Comparison of ENCODE assay signal across 15 cellular contexts in genomic region chr10:5645944-5646617, GRCh38. TPM values are rescaled to one million over a fixed set of nuclear protein-coding genes. Genes with fewer than 3 reads are reported as not detected.
DNase-seq lines count a peak whose midpoint lies in the region; ATAC-seq lines count a peak whose summit lies in the region.
"Had no signal": no experiment of that assay in that cellular context is flagged by ENCODE, and none has a peak within 500 bp of the region (broad histone marks: within the 10 kb centered on the region; RNA-seq: fewer than 3 reads in every experiment).

No MANE protein-coding gene starts in this region.

- no peaks in the 10 kb centered on the region for H3K27me3 Mint-ChIP-seq in stimulated activated naive B cell treated with anti-CD40 and anti-IgM and Interleukin-4, amounts not matched to agents 10 μg/mL and 1 μg/mL and 100 μg/mL, for 72 hours

- H2AK5ac ChIP-seq in mesenchymal stem cell (ENCODE audit: low read length, severe bottlenecking): no peak overlapping the region

- H2BK120ac ChIP-seq in mesenchymal stem cell (ENCODE audit: low read depth, low read length): no peak overlapping the region

- peak; percentile 34 for ATAC-seq in HG03354 (IDR thresholded peaks at IDR 0.05; ENCODE audit: poor library complexity, severe bottlenecking, unreplicated experiment)
- ATAC-seq in stimulated activated naive B cell treated with anti-CD40 and anti-IgM and Interleukin-4, amounts not matched to agents 10 μg/mL and 1 μg/mL and 100 μg/mL, for 72 hours (replicated peaks): peak; percentile 35 to 50
- no peak for ATAC-seq in activated naive CD4-positive, alpha-beta T cell treated with anti-CD3 and anti-CD28 coated beads, Interleukin-2, amount 50 U/mL, for 72 hours
- ATAC-seq in GM19351 (IDR thresholded peaks at IDR 0.05; ENCODE audit: unreplicated experiment): no peak
- ATAC-seq in aorta (ENCODE audit: low FRiP score): no peak
- ATAC-seq: natural killer cell had no signal

- H3K4me2 ChIP-seq in mesenchymal stem cell (ENCODE audit: low read length, poor library complexity, severe bottlenecking): no peak overlapping the region

- no peak overlapping the region for H3K23ac ChIP-seq in mesenchymal stem cell (ENCODE audit: low read length in 2 of 2)

- H3K4me3 ChIP-seq in esophagus (ENCODE audit: low read depth in 1 of 2, low read length in 2 of 2) (no peak overlapping the region), mesenchymal stem cell (ENCODE audit: insufficient read depth in 1 of 2, low read depth in 1 of 2, low read length in 2 of 2) (no peak overlapping the region), aorta (ENCODE audit: low read length in 2 of 2) (no peak overlapping the region)
- H3K4me3 ChIP-seq: cardiac muscle cell had no signal

- H4K8ac ChIP-seq in mesenchymal stem cell (ENCODE audit: low read length): no peak overlapping the region

- no peak overlapping the region for H3K4ac ChIP-seq in mesenchymal stem cell (ENCODE audit: low read depth in 1 of 2, low read length in 2 of 2)

- no peak overlapping the region for H2BK12ac ChIP-seq in mesenchymal stem cell (ENCODE audit: low read length in 2 of 2)

- H3K4me1 ChIP-seq in esophagus (ENCODE audit: control insufficient read depth in 2 of 2, insufficient read depth in 2 of 2, low read length in 1 of 2) (no peaks in the 10 kb centered on the region), mesenchymal stem cell (ENCODE audit: control insufficient read depth, insufficient read depth, low read depth, low read length) (no peaks in the 10 kb centered on the region), aorta (ENCODE audit: control insufficient read depth in 1 of 2, insufficient read depth in 2 of 2, low read length in 2 of 2) (peaks cover 0 to 2% of the 10 kb centered on the region in 2 donors)

- H3K36me3 Mint-ChIP-seq in stimulated activated naive B cell treated with anti-CD40 and anti-IgM and Interleukin-4, amounts not matched to agents 10 μg/mL and 1 μg/mL and 100 μg/mL, for 72 hours: peaks cover 31 to 43% of the 10 kb centered on the region in 2 donors
- no peaks in the 10 kb centered on the region for H3K36me3 Mint-ChIP-seq in activated naive CD4-positive, alpha-beta T cell treated with anti-CD3 and anti-CD28 coated beads, Interleukin-2, amount 50 U/mL, for 72 hours
- H3K36me3 Mint-ChIP-seq: natural killer cell had no signal

- H3K79me1 ChIP-seq in mesenchymal stem cell (replicated peaks; ENCODE audit: low read length, poor library complexity, severe bottlenecking): no peaks in the 10 kb centered on the region

- H4K91ac ChIP-seq in mesenchymal stem cell (ENCODE audit: low read length): no peak overlapping the region

- H3K9me3 Mint-ChIP-seq in stimulated activated naive B cell treated with anti-CD40 and anti-IgM and Interleukin-4, amounts not matched to agents 10 μg/mL and 1 μg/mL and 100 μg/mL, for 72 hours: peaks cover 0 to 3% of the 10 kb centered on the region in 2 donors
- no peaks in the 10 kb centered on the region for H3K9me3 Mint-ChIP-seq in activated naive CD4-positive, alpha-beta T cell treated with anti-CD3 and anti-CD28 coated beads, Interleukin-2, amount 50 U/mL, for 72 hours
- H3K9me3 Mint-ChIP-seq: natural killer cell had no signal

- intact Hi-C loops in aorta (cut with DNase I): no loop called here

- H3K18ac ChIP-seq in mesenchymal stem cell (ENCODE audit: low read depth in 1 of 2, low read length in 2 of 2): no peak overlapping the region

- H3K4me1 Mint-ChIP-seq in stimulated activated naive B cell treated with anti-CD40 and anti-IgM and Interleukin-4, amounts not matched to agents 10 μg/mL and 1 μg/mL and 100 μg/mL, for 72 hours: peaks cover 16 to 25% of the 10 kb centered on the region in 2 donors
- H3K4me1 Mint-ChIP-seq: natural killer cell had no signal

- WGBS in esophagus, 2 donors: 70 to 75% methylated on average over 21 of the region's 21 CpGs
- WGBS in mesenchymal stem cell: 88% methylated on average over 19 of the region's 21 CpGs
- 76 to 77% methylated on average over 21 of the region's 21 CpGs for WGBS in aorta, 2 donors

- no peaks in the 10 kb centered on the region for H3K9me3 ChIP-seq in esophagus (ENCODE audit: control insufficient read depth in 2 of 2, insufficient read depth in 1 of 2, low read depth in 1 of 2, low read length in 1 of 2)
- H3K9me3 ChIP-seq in mesenchymal stem cell (ENCODE audit: control insufficient read depth, low read length): no peaks in the 10 kb centered on the region
- no peaks in the 10 kb centered on the region for H3K9me3 ChIP-seq in aorta (ENCODE audit: control insufficient read depth, low read length)

- H3K36me3 ChIP-seq in esophagus (ENCODE audit: control insufficient read depth in 2 of 2, insufficient read depth in 2 of 2, low read length in 1 of 2): peaks cover 0 to 26% of the 10 kb centered on the region in 2 donors
- peaks cover 36 to 64% of the 10 kb centered on the region in 2 experiments for H3K36me3 ChIP-seq in mesenchymal stem cell (ENCODE audit: control insufficient read depth in 1 of 2, insufficient read depth in 2 of 2, low read depth in 1 of 2, low read length in 2 of 2)
- peaks cover 0 to 3% of the 10 kb centered on the region in 2 donors for H3K36me3 ChIP-seq in aorta (ENCODE audit: control insufficient read depth in 1 of 2, insufficient read depth in 2 of 2, low read length in 1 of 2)

- H3K4me3 Mint-ChIP-seq in stimulated activated naive B cell treated with anti-CD40 and anti-IgM and Interleukin-4, amounts not matched to agents 10 μg/mL and 1 μg/mL and 100 μg/mL, for 72 hours: no peak overlapping the region
- H3K4me3 Mint-ChIP-seq: natural killer cell had no signal

- H2BK15ac ChIP-seq in mesenchymal stem cell (ENCODE audit: low read depth, poor library complexity, severe bottlenecking): no peak overlapping the region

- H3K27ac Mint-ChIP-seq in stimulated activated naive B cell treated with anti-CD40 and anti-IgM and Interleukin-4, amounts not matched to agents 10 μg/mL and 1 μg/mL and 100 μg/mL, for 72 hours: peak overlapping the region; percentile 54
- H3K27ac Mint-ChIP-seq in activated naive CD4-positive, alpha-beta T cell treated with anti-CD3 and anti-CD28 coated beads, Interleukin-2, amount 50 U/mL, for 72 hours: no peak overlapping the region
- H3K27ac Mint-ChIP-seq: natural killer cell had no signal

- DNase-seq in mesenchymal stem cell: no peak
- DNase-seq in stimulated activated naive B cell treated with anti-CD40 and anti-IgM and Interleukin-4, amounts not matched to agents 10 μg/mL and 1 μg/mL and 100 μg/mL, for 72 hours: no peak
- DNase-seq in ecto neural progenitor cell (ENCODE audit: low spot score): no peak
- DNase-seq in activated naive CD4-positive, alpha-beta T cell treated with anti-CD3 and anti-CD28 coated beads, Interleukin-2, amount 50 U/mL, for 72 hours (ENCODE audit: low spot score in 2 of 2): no peak
- no peak for DNase-seq in aorta
- DNase-seq: activated CD4-positive, alpha-beta T cell treated with anti-CD3 and anti-CD28 coated beads, Interleukin-2, amount 50 U/mL, for 4 hours; activated effector memory CD4-positive, alpha-beta T cell treated with anti-CD3 and anti-CD28 coated beads, Interleukin-2, amount 50 U/mL, for 16 hours; Karpas-422; natural killer cell; stimulated activated CD4-positive, alpha-beta T cell treated with anti-CD3 and anti-CD28 coated beads, Interleukin-15, amount 100 ng/mL, for 24 hours; stimulated activated CD8-positive, alpha-beta memory T cell treated with anti-CD3 and anti-CD28 coated beads, Interleukin-4, amount 100 ng/mL, for 48 hours had no signal

- H2AFZ ChIP-seq in mesenchymal stem cell (ENCODE audit: low read depth, low read length): no peak overlapping the region

- no peaks in the 10 kb centered on the region for H3K27me3 ChIP-seq in esophagus (ENCODE audit: control insufficient read depth in 1 of 2, insufficient read depth in 2 of 2, low read length in 2 of 2)
- H3K27me3 ChIP-seq in mesenchymal stem cell (ENCODE audit: control insufficient read depth in 1 of 2, insufficient read depth in 1 of 2, low read length in 2 of 2): no peaks in the 10 kb centered on the region
- no peaks in the 10 kb centered on the region for H3K27me3 ChIP-seq in aorta (ENCODE audit: control insufficient read depth in 1 of 2, insufficient read depth in 2 of 2, low read length in 1 of 2)
- H3K27me3 ChIP-seq: cardiac muscle cell had no signal

- peak overlapping the region; percentile 36 for H3K9ac ChIP-seq in mesenchymal stem cell (ENCODE audit: low read length)

- no peak overlapping the region for H2BK5ac ChIP-seq in mesenchymal stem cell (ENCODE audit: low read depth, low read length, poor library complexity, severe bottlenecking)

- H3K14ac ChIP-seq in mesenchymal stem cell (ENCODE audit: low read length in 2 of 2): no peak overlapping the region

- H3K27ac ChIP-seq in esophagus (ENCODE audit: low read depth in 2 of 2, low read length in 1 of 2): peak overlapping the region; percentile 34 to 36
- H3K27ac ChIP-seq in mesenchymal stem cell (ENCODE audit: low read length, poor library complexity, severe bottlenecking): no peak overlapping the region
- no peak overlapping the region for H3K27ac ChIP-seq in aorta (ENCODE audit: low read depth in 1 of 2, low read length in 2 of 2)
- H3K27ac ChIP-seq: cardiac muscle cell had no signal

RNA-seq across cellular contexts. Expression of gene ASB13, which starts 20.3 kb away (rescaled TPM):
- polyA plus RNA-seq in esophagus: 10 to 100 TPM; 12.2 to 13.9 TPM
- 5.1 TPM for polyA plus RNA-seq in mesenchymal stem cell (2013, experiment 1 of 2)
- polyA plus RNA-seq in mesenchymal stem cell (2013, experiment 2 of 2): 5.1 TPM
- total RNA-seq in activated naive CD4-positive, alpha-beta T cell treated with anti-CD3 and anti-CD28 coated beads, Interleukin-2, amount 50 U/mL, for 72 hours: 10 to 100 TPM in 1 of 2 donors, under 1 TPM in 1; 0.41 to 14.3 TPM
- total RNA-seq in aorta: 10 to 100 TPM; 23.2 to 25.0 TPM
- 10 to 100 TPM; 19.2 to 35.1 TPM for polyA plus RNA-seq in aorta

RNA-seq across cellular contexts. Expression of gene TASOR2, which starts 38.6 kb away (rescaled TPM):
- polyA plus RNA-seq in esophagus: 10 to 100 TPM in 1 of 2 donors, 1 to 10 TPM in 1; 8.1 to 11.1 TPM
- 14.7 TPM for polyA plus RNA-seq in mesenchymal stem cell (2013, experiment 1 of 2)
- polyA plus RNA-seq in mesenchymal stem cell (2013, experiment 2 of 2): 15.4 TPM
- total RNA-seq in activated naive CD4-positive, alpha-beta T cell treated with anti-CD3 and anti-CD28 coated beads, Interleukin-2, amount 50 U/mL, for 72 hours: 10 to 100 TPM; 44.9 to 54.9 TPM
- total RNA-seq in aorta: 10 to 100 TPM; 68.2 to 72.6 TPM
- 10 to 100 TPM in 1 of 2 donors, 1 to 10 TPM in 1; 2.3 to 11.0 TPM for polyA plus RNA-seq in aorta

Comparison
In these comparisons a context has a peak if more than half of its experiments do, and no peak if none do; other contexts are left out.
1. ATAC-seq: peak in HG03354 (single experiment) and stimulated activated naive B cell treated with anti-CD40 and anti-IgM and Interleukin-4, amounts not matched to agents 10 μg/mL and 1 μg/mL and 100 μg/mL, for 72 hours (2 of 2); none in activated naive CD4-positive, alpha-beta T cell treated with anti-CD3 and anti-CD28 coated beads, Interleukin-2, amount 50 U/mL, for 72 hours (0 of 2), GM19351 (single experiment) and aorta (single experiment).
2. H3K27ac ChIP-seq: peak in esophagus (2 of 2); none in mesenchymal stem cell (single experiment) and aorta (0 of 2).